Comparison of ENCODE assay signal across 8 cellular contexts in genomic region chr1:10033359-10033845, GRCh38. TPM values are rescaled to one million over a fixed set of nuclear protein-coding genes. Genes with fewer than 3 reads are reported as not detected.
A peak's percentile ranks its signal among the peaks of the same experiment; 100 is the strongest.
DNase-seq lines count a peak whose midpoint lies in the region; ATAC-seq and FAIRE-seq lines count a peak whose summit lies in the region.

No MANE protein-coding gene starts in this region.

- H3K36me3 Mint-ChIP-seq in naive B cell, result no peaks in the 10 kb centered on the region

- H3K9me3 Mint-ChIP-seq in naive B cell, result no peaks in the 10 kb centered on the region

- DNase-seq in DMS114 treated with DMSO at 0.1 percent for 48 hours (lab: John Stamatoyannopoulos, UW; ENCODE audit: unreplicated experiment) (peak; percentile 55), GM19239 (ENCODE audit: insufficient read length, low spot score) (no peak), SW480 (ENCODE audit: low spot score) (peak; percentile 68), epithelial cell of prostate (ENCODE audit: low read depth, low spot score) (no peak), naive B cell (no peak), mesenteric fat pad (ENCODE audit: low spot score) (no peak)

- peak overlapping the region; percentile 92 for H3K27ac ChIP-seq in epithelial cell of prostate

- H3K4me1 Mint-ChIP-seq in naive B cell, result peaks cover 20 to 30% (median 26%) of the 10 kb centered on the region in 3 donors

- ATAC-seq in HG03469 (IDR thresholded peaks at IDR 0.05; ENCODE audit: unreplicated experiment), result peak; percentile 4
- peak; percentile 6 to 14 for ATAC-seq in naive B cell (ENCODE audit: low read depth in 2 of 2)
- no peak for ATAC-seq in HG02763 (IDR thresholded peaks at IDR 0.05; ENCODE audit: unreplicated experiment)

- peak overlapping the region; percentile 85 to 99 (median 96) for H3K27ac Mint-ChIP-seq in naive B cell

- H3K27me3 Mint-ChIP-seq in naive B cell, result no peaks in the 10 kb centered on the region

- peak; percentile 57 for FAIRE-seq in GM19239 (lab: Jason Lieb, UNC)

- H3K4me3 Mint-ChIP-seq in naive B cell, result peak overlapping the region; percentile 94 to 99 (median 96)

RNA-seq across cellular contexts. Expression of gene UBE4B, which starts 0.6 kb away (rescaled TPM):
- 10 to 100 TPM in 1 of 6 donors, 1 to 10 TPM in 5; 2.0 to 11.7 (median 7.8) TPM for polyA plus RNA-seq in naive B cell (ENCODE audit: low read depth in 6 of 6)
- 39.8 TPM for total RNA-seq in mesenteric fat pad

RNA-seq across cellular contexts. Expression of gene RBP7, which starts 36.4 kb away (rescaled TPM):
- polyA plus RNA-seq in naive B cell (ENCODE audit: low read depth in 6 of 6), result 1 to 10 TPM in 1 of 6 donors, not detected in 5; 1.1 TPM
- total RNA-seq in mesenteric fat pad, result 267 TPM

Comparison
In these comparisons a context has a peak if more than half of its experiments do, and no peak if none do; other contexts are left out.
1. DNase-seq: peak in DMS114 treated with DMSO at 0.1 percent for 48 hours (single experiment) and SW480 (single experiment); none in GM19239 (single experiment), epithelial cell of prostate (single experiment), naive B cell (single experiment) and mesenteric fat pad (single experiment).